In the genomic region with DNA sequence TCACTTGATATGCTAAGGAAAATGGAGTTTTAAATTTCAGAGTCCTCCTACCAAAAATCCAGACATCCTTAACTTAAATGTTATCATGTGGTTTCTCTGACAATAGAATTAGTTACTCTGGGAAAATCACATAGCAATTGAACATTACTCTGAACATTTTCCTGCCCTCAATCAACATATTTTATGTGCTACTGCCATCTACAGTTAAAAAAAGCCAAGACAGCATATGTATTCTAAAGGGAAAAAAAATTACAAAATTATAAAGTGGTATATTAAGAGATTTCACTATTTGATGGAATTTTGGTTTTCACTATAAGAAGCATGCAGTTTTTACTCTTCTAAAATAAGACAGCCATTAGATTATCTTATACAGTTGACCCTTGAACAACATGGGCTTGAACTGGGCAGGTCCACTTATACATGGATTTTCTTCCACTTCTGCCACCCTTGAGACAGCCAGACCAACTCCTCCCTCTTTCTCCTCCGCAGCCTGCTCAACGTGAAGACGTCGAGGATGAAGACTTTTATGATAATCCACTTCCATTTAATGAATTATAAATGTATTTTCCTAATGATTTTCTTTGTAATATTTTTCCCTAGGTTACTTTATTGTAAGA, we compare ENCODE assay signal across 10 cellular contexts.
A peak's percentile ranks its signal among the peaks of the same experiment; 100 is the strongest.
DNase-seq lines count a peak whose midpoint lies in the region; ATAC-seq and TF ChIP-seq lines count a peak whose summit lies in the region.
"Had no signal": no experiment of that assay in that cellular context is flagged by ENCODE, and none has a peak within 500 bp of the region (broad histone marks: within the 10 kb centered on the region; RNA-seq: fewer than 3 reads in every experiment).

No MANE protein-coding gene starts in this region.

- H3K27me3 ChIP-seq in heart left ventricle, result no peaks in the 10 kb centered on the region
- no peaks in the 10 kb centered on the region for H3K27me3 ChIP-seq in vagina

- 66 to 82% (median 76%) methylated on average over 4 of the region's 4 CpGs for WGBS in heart left ventricle, 4 donors

- TF ChIP-seq CTCF in heart left ventricle (IDR thresholded peaks at IDR 0.05), result peak in 8 of 12 donors; percentile 15 to 38 (median 30)
- TF ChIP-seq CTCF in vagina (IDR thresholded peaks at IDR 0.05), result peak in 2 of 3 experiments; percentile 7 to 54

- H3K36me3 ChIP-seq in heart left ventricle (peaks cover 0 to under 1% (median 0%) of the 10 kb centered on the region in 9 donors), vagina (no peaks in the 10 kb centered on the region)

- ATAC-seq in heart left ventricle (no peak), left ventricle myocardium superior (no peak)
- ATAC-seq: right cardiac atrium had no signal

- no peak overlapping the region for H3K27ac ChIP-seq in heart left ventricle
- no peak overlapping the region for H3K27ac ChIP-seq in vagina

- H3K9me3 ChIP-seq in heart left ventricle, result no peaks in the 10 kb centered on the region
- no peaks in the 10 kb centered on the region for H3K9me3 ChIP-seq in vagina

- intact Hi-C loops in heart left ventricle (cut with DNase I) (no loop called here), left ventricle myocardium superior (cut with micrococcal nuclease) (no loop called here), vagina (cut with DNase I) (no loop called here)

- TF ChIP-seq POLR2A in heart left ventricle (IDR thresholded peaks at IDR 0.05) (no peak), vagina (IDR thresholded peaks at IDR 0.05) (no peak)

- DNase-seq in heart left ventricle (no peak), left ventricle myocardium superior (no peak), NCI-H774 (lab: John Stamatoyannopoulos, UW) (peak; percentile 2), fibroblast of gingiva (ENCODE audit: low read depth) (peak; percentile 14), vagina (ENCODE audit: extremely low spot score in 2 of 2) (no peak), cortex of kidney (lab: John Stamatoyannopoulos, UW) (no peak)
- DNase-seq in effector CD8-positive, alpha-beta T cell (lab: John Stamatoyannopoulos, UW), result no peak
- DNase-seq in stimulated activated CD4-positive, alpha-beta T cell treated with anti-CD3 and anti-CD28 coated beads, Interleukin-2, amount 100 ng/mL, for 24 hours, result no peak
- DNase-seq: DMS153, right cardiac atrium had no signal

- H3K4me3 ChIP-seq in heart left ventricle (no peak overlapping the region), vagina (no peak overlapping the region)

- H3K4me1 ChIP-seq in heart left ventricle, result peaks cover 0 to 10% (median 0%) of the 10 kb centered on the region in 12 donors
- H3K4me1 ChIP-seq in vagina, result no peaks in the 10 kb centered on the region

Comparison
In these comparisons a context has a peak if more than half of its experiments do, and no peak if none do; other contexts are left out.
1. DNase-seq: peak in NCI-H774 (single experiment) and fibroblast of gingiva (single experiment); none in heart left ventricle (0 of 5), left ventricle myocardium superior (single experiment), vagina (0 of 2), effector CD8-positive, alpha-beta T cell (single experiment), cortex of kidney (single experiment) and stimulated activated CD4-positive, alpha-beta T cell treated with anti-CD3 and anti-CD28 coated beads, Interleukin-2, amount 100 ng/mL, for 24 hours (0 of 2).